In the genomic region with DNA sequence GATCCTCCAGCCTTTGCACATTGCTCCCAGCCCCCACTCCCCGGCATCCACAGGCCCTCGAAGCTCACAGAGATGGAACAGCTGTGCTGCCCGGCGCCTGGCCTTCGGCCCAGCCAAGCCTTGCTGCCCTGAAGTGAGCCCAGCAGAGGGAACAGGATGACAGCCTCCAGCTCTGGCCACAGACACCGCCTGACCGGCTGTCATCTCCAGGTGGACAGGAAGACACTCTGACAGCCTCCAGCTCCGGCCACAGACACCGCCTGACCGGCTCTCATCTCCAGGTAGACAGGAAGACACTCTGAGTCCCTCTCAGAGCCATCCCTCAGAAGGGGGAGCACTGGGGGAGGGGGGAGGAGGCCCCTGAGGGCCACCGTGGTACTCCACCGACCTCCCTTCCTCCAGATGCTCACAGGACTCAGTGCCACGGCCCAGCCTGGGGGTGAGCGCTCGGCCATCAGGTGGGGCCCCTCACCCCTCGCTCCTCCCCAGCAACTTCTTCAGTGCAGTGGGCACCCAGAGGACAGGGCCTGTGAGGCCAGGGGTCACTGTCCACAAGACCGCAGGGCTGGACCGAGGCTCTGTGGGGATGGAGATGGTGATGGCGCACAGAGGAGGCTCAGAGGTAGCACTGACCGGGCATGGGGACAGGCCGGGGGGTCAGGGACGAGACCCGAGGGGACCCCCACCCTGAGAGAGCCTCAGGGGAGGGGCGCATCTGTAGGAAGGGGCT, we compare ENCODE assay signal across 10 cellular contexts. TPM values are rescaled to one million over a fixed set of nuclear protein-coding genes. Genes with fewer than 3 reads are reported as not detected.
A peak's percentile ranks its signal among the peaks of the same experiment; 100 is the strongest.
DNase-seq lines count a peak whose midpoint lies in the region; ATAC-seq and TF ChIP-seq lines count a peak whose summit lies in the region.
"Had no signal": no experiment of that assay in that cellular context is flagged by ENCODE, and none has a peak within 500 bp of the region (broad histone marks: within the 10 kb centered on the region; RNA-seq: fewer than 3 reads in every experiment).

No MANE protein-coding gene starts in this region.

- peak overlapping the region; percentile 54 for H3K27ac Mint-ChIP-seq in activated T-helper 17 cell treated with anti-CD3 and anti-CD28 coated beads, Interleukin-2, amount 50 U/mL, for 72 hours
- H3K27ac Mint-ChIP-seq in activated naive CD8-positive, alpha-beta T cell treated with anti-CD3 and anti-CD28 coated beads for 36 hours: no peak overlapping the region

- CTCF ChIA-PET in HEK293 (lab: Yijun Ruan, JAX): interaction anchor here (0.5 to 1.4 kb wide), 3 partner anchors 211 to 375 kb away, joined by 3 to 4 read pairs (median 3); no protein-coding TSS in a partner anchor

- TF ChIP-seq CTCF in HEK293 (tag by site-specific recombination; IDR thresholded peaks at IDR 0.05) (no peak), heart left ventricle (IDR thresholded peaks at IDR 0.05) (no peak)

- H3K36me3 ChIP-seq in HEK293 (ENCODE audit: control insufficient read depth in 2 of 2, insufficient read depth in 1 of 2, low read length in 2 of 2): peaks cover 7 to 23% of the 10 kb centered on the region in 2 experiments
- H3K36me3 ChIP-seq in heart left ventricle: peaks cover under 1 to 24% (median 19%) of the 10 kb centered on the region in 9 donors

- peak in 2 of 5 donors; percentile 39 to 70 for DNase-seq in heart left ventricle
- DNase-seq in posterior vena cava (ENCODE audit: low spot score): peak; percentile 55
- DNase-seq in activated naive CD8-positive, alpha-beta T cell treated with anti-CD3 and anti-CD28 coated beads for 36 hours: no peak
- no peak for DNase-seq in COR-L47 (lab: John Stamatoyannopoulos, UW)
- DNase-seq: DND-41, NCI-H187 treated with DMSO at 0.1 percent for 48 hours had no signal

- TF ChIP-seq POLR2A in heart left ventricle (IDR thresholded peaks at IDR 0.05): no peak

- ATAC-seq in activated T-helper 17 cell treated with anti-CD3 and anti-CD28 coated beads, Interleukin-2, amount 50 U/mL, for 72 hours (replicated peaks): no peak
- ATAC-seq in heart left ventricle: peak in 3 of 4 donors; percentile 52 to 69 (median 58)
- no peak for ATAC-seq in HG03469 (IDR thresholded peaks at IDR 0.05; ENCODE audit: unreplicated experiment)
- ATAC-seq in HG03039 (IDR thresholded peaks at IDR 0.05; ENCODE audit: unreplicated experiment): no peak

- intact Hi-C loops in heart left ventricle (cut with DNase I): loop anchor here in 7 of 10 donors (5.0 to 10.0 kb wide), 4 partner anchors 148 to 266 kb away; a partner anchor contains a TSS
- intact Hi-C loops in posterior vena cava (cut with DNase I): no loop called here

- H3K4me3 ChIP-seq in HEK293 (ENCODE audit: low read depth, low read length): no peak overlapping the region
- no peak overlapping the region for H3K4me3 ChIP-seq in heart left ventricle

- no peaks in the 10 kb centered on the region for H3K27me3 ChIP-seq in heart left ventricle

- H3K9me3 ChIP-seq in HEK293 (ENCODE audit: control insufficient read depth, insufficient read depth, low read depth, low read length): no peaks in the 10 kb centered on the region
- H3K9me3 ChIP-seq in heart left ventricle: peaks cover 0 to 26% (median 15%) of the 10 kb centered on the region in 12 donors

- 55 to 66% (median 64%) methylated on average over 10 to 24 of the region's 24 CpGs for WGBS in heart left ventricle, 4 donors

- no peak overlapping the region for H3K4me3 Mint-ChIP-seq in activated T-helper 17 cell treated with anti-CD3 and anti-CD28 coated beads, Interleukin-2, amount 50 U/mL, for 72 hours
- H3K4me3 Mint-ChIP-seq in activated naive CD8-positive, alpha-beta T cell treated with anti-CD3 and anti-CD28 coated beads for 36 hours: no peak overlapping the region

- H3K9me3 Mint-ChIP-seq in activated T-helper 17 cell treated with anti-CD3 and anti-CD28 coated beads, Interleukin-2, amount 50 U/mL, for 72 hours: no peaks in the 10 kb centered on the region
- H3K9me3 Mint-ChIP-seq in activated naive CD8-positive, alpha-beta T cell treated with anti-CD3 and anti-CD28 coated beads for 36 hours: peaks cover 7% of the 10 kb centered on the region

- peaks cover 23% of the 10 kb centered on the region for H3K36me3 Mint-ChIP-seq in activated T-helper 17 cell treated with anti-CD3 and anti-CD28 coated beads, Interleukin-2, amount 50 U/mL, for 72 hours (ENCODE audit: low read depth)
- peaks cover 7% of the 10 kb centered on the region for H3K36me3 Mint-ChIP-seq in activated naive CD8-positive, alpha-beta T cell treated with anti-CD3 and anti-CD28 coated beads for 36 hours

- H3K4me1 ChIP-seq in HEK293 (ENCODE audit: control insufficient read depth, insufficient read depth, low read length): no peaks in the 10 kb centered on the region
- peaks cover 0 to 9% (median 0%) of the 10 kb centered on the region in 12 donors for H3K4me1 ChIP-seq in heart left ventricle

- POLR2A ChIA-PET in HEK293 (lab: Yijun Ruan, JAX): no interaction called here

- H3K27me3 Mint-ChIP-seq in activated T-helper 17 cell treated with anti-CD3 and anti-CD28 coated beads, Interleukin-2, amount 50 U/mL, for 72 hours: no peaks in the 10 kb centered on the region
- H3K27me3 Mint-ChIP-seq in activated naive CD8-positive, alpha-beta T cell treated with anti-CD3 and anti-CD28 coated beads for 36 hours: no peaks in the 10 kb centered on the region

- peaks cover 6% of the 10 kb centered on the region for H3K4me1 Mint-ChIP-seq in activated T-helper 17 cell treated with anti-CD3 and anti-CD28 coated beads, Interleukin-2, amount 50 U/mL, for 72 hours
- peaks cover 1% of the 10 kb centered on the region for H3K4me1 Mint-ChIP-seq in activated naive CD8-positive, alpha-beta T cell treated with anti-CD3 and anti-CD28 coated beads for 36 hours

- H3K27ac ChIP-seq in HEK293 (ENCODE audit: extremely low read depth, low read depth, low read length): no peak overlapping the region
- no peak overlapping the region for H3K27ac ChIP-seq in heart left ventricle

TF ChIP-seq in HEK293, 187 proteins besides CTCF, POLR2A, EP300 and RAD21:
- TF ChIP-seq YY2 (tag by site-specific recombination; IDR thresholded peaks at IDR 0.05): no peak
- peak; percentile 72 for TF ChIP-seq BCL11B (tag by site-specific recombination; IDR thresholded peaks at IDR 0.05; ENCODE audit: low read depth)

RNA-seq across cellular contexts. Expression of a gene that starts 58.5 kb away (rescaled TPM):
- total RNA-seq in activated T-helper 17 cell treated with anti-CD3 and anti-CD28 coated beads, Interleukin-2, amount 50 U/mL, for 72 hours: 10 to 100 TPM; 43.4 to 43.8 TPM
- 10 to 100 TPM; 13.9 to 27.0 (median 18.5) TPM for total RNA-seq in heart left ventricle
- polyA plus RNA-seq in heart left ventricle: 10 to 100 TPM; 12.0 TPM
- total RNA-seq in posterior vena cava: 10 to 100 TPM; 20.8 to 21.7 TPM
- 10 to 100 TPM; 22.7 to 23.2 TPM for total RNA-seq in activated naive CD8-positive, alpha-beta T cell treated with anti-CD3 and anti-CD28 coated beads for 36 hours

Comparison
In these comparisons a context has a peak if more than half of its experiments do, and no peak if none do; other contexts are left out.
1. ATAC-seq: peak in heart left ventricle (3 of 4); none in activated T-helper 17 cell treated with anti-CD3 and anti-CD28 coated beads, Interleukin-2, amount 50 U/mL, for 72 hours (single experiment), HG03469 (single experiment) and HG03039 (single experiment).
2. intact Hi-C loops: an anchor here in heart left ventricle (5.0 to 10.0 kb wide); none called in posterior vena cava.